In genomic region chrX:130024127-130024526, GRCh38 we compare ENCODE assay signal across 8 cellular contexts. TPM values are rescaled to one million over a fixed set of nuclear protein-coding genes. Genes with fewer than 3 reads are reported as not detected.
DNase-seq lines count a peak whose midpoint lies in the region; ATAC-seq, FAIRE-seq and TF ChIP-seq lines count a peak whose summit lies in the region.

No MANE protein-coding gene starts in this region.

- POLR2A ChIA-PET in activated B cell treated with CpG ODN at 0.5 μM for 24 hours (lab: Charles Lee): interaction anchor here (0.6 to 2.4 kb wide), 3 partner anchors 67 to 109 kb away, joined by 3 to 9 read pairs (median 4); no protein-coding TSS in a partner anchor

- DNase-seq in GM12891 (ENCODE audit: insufficient read length, low spot score) (peak; percentile 79), H7 (peak; percentile 98), LNCaP clone FGC (ENCODE audit: low read depth) (peak; percentile 14), activated B cell treated with CpG ODN at 0.5 μM for 24 hours (peak; percentile 64), cardiac fibroblast (ENCODE audit: low read depth in 2 of 2) (peak; percentile 73 to 74), left lobe of liver (ENCODE audit: low spot score) (peak; percentile 54), NCI-H524 (lab: John Stamatoyannopoulos, UW) (no peak)
- peak; percentile 31 to 60 for DNase-seq in stimulated activated CD8-positive, alpha-beta memory T cell treated with anti-CD3 and anti-CD28 coated beads, Interleukin-4, amount 100 ng/mL, for 1 hour (ENCODE audit: low read depth in 2 of 2, low spot score in 1 of 2)

- peak; percentile 98 for FAIRE-seq in GM12891 (lab: Jason Lieb, UNC)

- intact Hi-C loops in activated B cell treated with CpG ODN at 0.5 μM for 24 hours (cut with micrococcal nuclease): loop anchor here (1.0 kb wide), 4 partner anchors 42 to 99 kb away; partner anchors contain the start of gene BCORL1

- peaks cover 41% of the 10 kb centered on the region for H3K36me3 Mint-ChIP-seq in activated B cell treated with CpG ODN at 0.5 μM for 24 hours (ENCODE audit: low read depth)

- peaks cover 15% of the 10 kb centered on the region for H3K4me1 Mint-ChIP-seq in activated B cell treated with CpG ODN at 0.5 μM for 24 hours

- H3K27me3 Mint-ChIP-seq in activated B cell treated with CpG ODN at 0.5 μM for 24 hours: no peaks in the 10 kb centered on the region

- H3K4me3 ChIP-seq in H7 (ENCODE audit: insufficient read depth, low read depth, low read length): no peak overlapping the region
- H3K4me3 ChIP-seq in LNCaP clone FGC (ENCODE audit: low read depth, low read length): no peak overlapping the region
- no peak overlapping the region for H3K4me3 ChIP-seq in cardiac fibroblast (replicated peaks in 1 of 2; ENCODE audit: low read depth in 2 of 2, low read length in 2 of 2)

- ATAC-seq in activated B cell treated with CpG ODN at 0.5 μM for 24 hours (ENCODE audit: low read depth): peak; percentile 100
- ATAC-seq in left lobe of liver: peak; percentile 87

- no peaks in the 10 kb centered on the region for H3K9me3 Mint-ChIP-seq in activated B cell treated with CpG ODN at 0.5 μM for 24 hours

- H3K36me3 ChIP-seq in H7 (replicated peaks; ENCODE audit: control insufficient read depth, insufficient read depth, low read length): peaks cover 1% of the 10 kb centered on the region; the same call in 1 of the 2 replicates

- H3K4me3 Mint-ChIP-seq in activated B cell treated with CpG ODN at 0.5 μM for 24 hours: peak overlapping the region; percentile 58

- no peak for TF ChIP-seq POLR2A in GM12891 (IDR thresholded peaks at IDR 0.05; ENCODE audit: low read depth, low read length)

- CTCF ChIA-PET in activated B cell treated with CpG ODN at 0.5 μM for 24 hours (lab: Charles Lee): interaction anchor here (0.9 to 8.2 kb wide), 5 partner anchors 36 to 420 kb away, joined by 3 to 137 read pairs (median 3); no protein-coding TSS in a partner anchor

- peak overlapping the region; percentile 78 for H3K27ac Mint-ChIP-seq in activated B cell treated with CpG ODN at 0.5 μM for 24 hours

- TF ChIP-seq CTCF in LNCaP clone FGC (IDR thresholded peaks at IDR 0.05; ENCODE audit: control insufficient read depth, extremely low read depth, insufficient read depth) (no peak), activated B cell treated with CpG ODN at 0.5 μM for 24 hours (IDR thresholded peaks at IDR 0.05) (no peak), cardiac fibroblast (IDR thresholded peaks at IDR 0.05; ENCODE audit: low read depth, low read length) (no peak)

- H3K27me3 ChIP-seq in H7 (ENCODE audit: control insufficient read depth, insufficient read depth, low read length): no peaks in the 10 kb centered on the region; the same call in 1 of the 2 replicates

TF ChIP-seq in GM12891, 5 proteins besides CTCF, POLR2A, EP300 and RAD21:
- TF ChIP-seq POU2F2 (IDR thresholded peaks at IDR 0.05; ENCODE audit: low read depth, low read length) (no peak), POLR2AphosphoS5 (IDR thresholded peaks at IDR 0.05; ENCODE audit: low read depth, low read length) (no peak), PAX5 (IDR thresholded peaks at IDR 0.05; ENCODE audit: insufficient read depth, low read length, severe bottlenecking) (peak; percentile 16), TAF1 (IDR thresholded peaks at IDR 0.05; ENCODE audit: low read depth, low read length) (no peak), SPI1 (IDR thresholded peaks at IDR 0.05; ENCODE audit: low read depth, low read length) (peak; percentile 82)

RNA-seq across cellular contexts. Expression of gene BCORL1, which starts 41.7 kb away (rescaled TPM):
- 1.8 TPM for polyA plus RNA-seq in GM12891 (2012; ENCODE audit: low read depth, missing spikeins)
- total RNA-seq in H7 (2014; rRNA removed; shearing (Covaris generic)): 2.4 and 2.5 TPM in 2 replicates
- total RNA-seq in activated B cell treated with CpG ODN at 0.5 μM for 24 hours (8.0 and 8.2 TPM in 2 replicates), left lobe of liver (8.1 TPM)

Comparison
In these comparisons a context has a peak if more than half of its experiments do, and no peak if none do; other contexts are left out.
1. DNase-seq: peak in GM12891 (single experiment), H7 (single experiment), LNCaP clone FGC (single experiment), activated B cell treated with CpG ODN at 0.5 μM for 24 hours (single experiment), cardiac fibroblast (2 of 2), left lobe of liver (single experiment) and stimulated activated CD8-positive, alpha-beta memory T cell treated with anti-CD3 and anti-CD28 coated beads, Interleukin-4, amount 100 ng/mL, for 1 hour (2 of 2); none in NCI-H524 (0 of 2).